Comparison of ENCODE assay signal across 8 cellular contexts in genomic region chr1:6579374-6580118, GRCh38. TPM values are rescaled to one million over a fixed set of nuclear protein-coding genes. Genes with fewer than 3 reads are reported as not detected.
DNase-seq lines count a peak whose midpoint lies in the region; TF ChIP-seq lines count a peak whose summit lies in the region.

ZBTB48 (plus strand) TSS chr1:6579994; CDS start chr1:6580610, 616 bp downstream.

- H3K9me3 ChIP-seq in neuron (ENCODE audit: low read length), result no peaks in the 10 kb centered on the region
- H3K9me3 ChIP-seq in subcutaneous abdominal adipose tissue (ENCODE audit: control insufficient read depth in 5 of 5, low read length in 5 of 5), result no peaks in the 10 kb centered on the region

- DNase-seq in GF-D8 (lab: John Stamatoyannopoulos, UW) (peak; percentile 92), HEK293T (ENCODE audit: extremely low spot score) (peak; percentile 100), MV-4-11 (lab: John Stamatoyannopoulos, UW) (peak; percentile 97), SK-MEL-5 (ENCODE audit: low read depth, low spot score) (peak; percentile 96), foreskin melanocyte (peak; percentile 95)
- peak; percentile 98 for DNase-seq in activated naive CD4-positive, alpha-beta T cell treated with Interleukin-2 at 50 U/mL for 16 hours

- H3K36me3 ChIP-seq in neuron (ENCODE audit: insufficient read depth, low read length) (peaks cover 4% of the 10 kb centered on the region), subcutaneous abdominal adipose tissue (ENCODE audit: control insufficient read depth in 5 of 5, insufficient read depth in 5 of 5, low read length in 5 of 5) (no peaks in the 10 kb centered on the region)

- H2AFZ ChIP-seq in neuron (ENCODE audit: low read depth, low read length), result no peak within 1 kb of the TSS

- peak within 1 kb of the TSS; percentile 73 to 92 (median 84) for H3K9ac ChIP-seq in subcutaneous abdominal adipose tissue (ENCODE audit: low read length in 5 of 5)

- POLR2A ChIA-PET in HEK293T (lab: Yijun Ruan, JAX), result interaction anchor here (0.7 to 5.7 kb wide), 14 partner anchors 8 to 53 kb away, joined by 3 to 55 read pairs (median 4); partner anchors contain the start of genes KLHL21, NOL9 and TAS1R1

- H3K27me3 ChIP-seq in neuron (ENCODE audit: insufficient read depth, low read length), result no peaks in the 10 kb centered on the region
- peaks cover 0 to 4% (median 0%) of the 10 kb centered on the region in 5 donors for H3K27me3 ChIP-seq in subcutaneous abdominal adipose tissue (ENCODE audit: control insufficient read depth in 5 of 5, insufficient read depth in 4 of 5, low read length in 5 of 5)

- in situ Hi-C loops in SK-MEL-5 (cut with HindIII; ENCODE audit: low pct_unique_long_range_greater_than_20kb, low sequenced_read_pairs), result no loop called here

- peak within 1 kb of the TSS; percentile 84 for H3K27ac ChIP-seq in subcutaneous abdominal adipose tissue (ENCODE audit: low read depth, low read length)

- CTCF ChIA-PET in HEK293T (lab: Yijun Ruan, JAX), result interaction anchor here (1.6 kb wide), 1 partner anchor 25 kb away, joined by 5 read pairs; the partner anchor contains the start of genes NOL9 and TAS1R1

- H3K4me3 ChIP-seq in neuron (ENCODE audit: low read length) (peak within 1 kb of the TSS; percentile 60), subcutaneous abdominal adipose tissue (ENCODE audit: low read depth in 1 of 5, low read length in 5 of 5) (peak within 1 kb of the TSS; percentile 69 to 88 (median 81))

- peaks cover 30% of the 10 kb centered on the region for H3K4me1 ChIP-seq in neuron (ENCODE audit: insufficient read depth, low read length)
- peaks cover 8 to 40% (median 30%) of the 10 kb centered on the region in 5 donors for H3K4me1 ChIP-seq in subcutaneous abdominal adipose tissue (ENCODE audit: control insufficient read depth in 5 of 5, insufficient read depth in 5 of 5, low read length in 5 of 5)

TF ChIP-seq in HEK293T, 16 proteins besides CTCF, POLR2A, EP300 and RAD21:
- TF ChIP-seq FOXK2 (IDR thresholded peaks at IDR 0.05), result no peak
- 0 out of 2 replicates have a peak, but pooled peaks have one; percentile 28 for TF ChIP-seq L3MBTL2 (conservative IDR thresholded peaks at IDR 0.05)
- no peak for TF ChIP-seq SP1 (IDR thresholded peaks at IDR 0.05)

RNA-seq across cellular contexts. Expression of gene ZBTB48, which starts in this region (rescaled TPM):
- 12.2 and 12.8 TPM in 2 replicates for total RNA-seq in SK-MEL-5 (2014; rRNA removed; shearing (Covaris generic))
- polyA plus RNA-seq in SK-MEL-5 (2015; cell fraction: cytosol; rRNA removed), result 10.7 and 11.9 TPM in 2 replicates
- polyA plus RNA-seq in SK-MEL-5 (2015; cell fraction: nucleus; rRNA removed), result 76.7 and 85.6 TPM in 2 replicates

Comparison
In these comparisons a context has a peak if more than half of its experiments do, and no peak if none do; other contexts are left out.
1. Peak in every context shown above with its lines: DNase-seq, H3K4me3 ChIP-seq and H3K27ac ChIP-seq.